In genomic region chrX:47061238-47061919, GRCh38 we compare ENCODE assay signal across 35 cellular contexts. TPM values are rescaled to one million over a fixed set of nuclear protein-coding genes. Genes with fewer than 3 reads are reported as not detected.
"Had no signal": no experiment of that assay in that cellular context is flagged by ENCODE, and none has a peak within 500 bp of the region (broad histone marks: within the 10 kb centered on the region; RNA-seq: fewer than 3 reads in every experiment).

No MANE protein-coding gene starts in this region.

- H3K27ac Mint-ChIP-seq: activated CD4-positive, alpha-beta memory T cell treated with anti-CD3 and anti-CD28 coated beads for 36 hours; activated CD4-positive, alpha-beta T cell treated with anti-CD3 and anti-CD28 coated beads for 36 hours; activated CD4-positive, alpha-beta T cell treated with anti-CD3 and anti-CD28 coated beads, Interleukin-2, amount 10 ng/mL, durations not matched to agents 24 days and 14 days; activated CD8-positive, alpha-beta memory T cell treated with anti-CD3 and anti-CD28 coated beads, Interleukin-2, amount 10 ng/mL, durations not matched to agents 7 days and 5 days; activated CD8-positive, alpha-beta T cell treated with anti-CD3 and anti-CD28 coated beads, Interleukin-2, amount 10 ng/mL, durations not matched to agents 7 days and 5 days; activated naive CD4-positive, alpha-beta T cell treated with anti-CD3 and anti-CD28 coated beads for 36 hours; activated naive CD4-positive, alpha-beta T cell treated with anti-CD3 and anti-CD28 coated beads, Interleukin-2, amount 50 U/mL, for 24 hours; activated naive CD8-positive, alpha-beta T cell treated with anti-CD3 and anti-CD28 coated beads for 36 hours; activated naive CD8-positive, alpha-beta T cell treated with anti-CD3 and anti-CD28 coated beads, Interleukin-2, amount 50 U/mL, for 24 hours; activated T-helper 1 cell treated with anti-CD3 and anti-CD28 coated beads, Interleukin-12 subunit alpha, Interleukin-12 subunit beta, Interleukin-2, Interleukin-4 antibody, amounts not matched to agents 30 ng/mL and 10 ng/mL and 1 ng/mL, durations not matched to agents 14 hours and 24 hours and 36 hours; activated T-helper 2 cell treated with anti-CD3 and anti-CD28 coated beads, Interferon-gamma antibody, Interleukin-2, Interleukin-4, amounts not matched to agents 10 μg/mL and 5 μg/mL and 100 μg/mL, durations not matched to agents 14 hours and 24 hours and 36 hours; brain; endodermal cell had no signal

- H3K9me3 ChIP-seq: adrenal gland, breast epithelium, colonic mucosa had no signal

- ATAC-seq: activated CD4-positive, alpha-beta T cell treated with anti-CD3 and anti-CD28 coated beads for 36 hours; activated CD8-positive, alpha-beta memory T cell treated with anti-CD3 and anti-CD28 coated beads, Interleukin-2, amount 10 ng/mL, durations not matched to agents 7 days and 5 days; activated CD8-positive, alpha-beta T cell treated with anti-CD3 and anti-CD28 coated beads, Interleukin-2, amount 10 ng/mL, durations not matched to agents 7 days and 5 days; activated naive CD8-positive, alpha-beta T cell treated with anti-CD3 and anti-CD28 coated beads, Interleukin-2, amount 50 U/mL, for 24 hours; esophagus mucosa had no signal

- H3K9me3 Mint-ChIP-seq: activated CD4-positive, alpha-beta memory T cell treated with anti-CD3 and anti-CD28 coated beads for 36 hours; activated CD4-positive, alpha-beta T cell treated with anti-CD3 and anti-CD28 coated beads, Interleukin-2, amount 10 ng/mL, durations not matched to agents 24 days and 14 days; activated naive CD4-positive, alpha-beta T cell treated with anti-CD3 and anti-CD28 coated beads for 36 hours; activated naive CD4-positive, alpha-beta T cell treated with anti-CD3 and anti-CD28 coated beads, Interleukin-2, amount 50 U/mL, for 24 hours; activated naive CD8-positive, alpha-beta T cell treated with anti-CD3 and anti-CD28 coated beads for 36 hours; activated naive CD8-positive, alpha-beta T cell treated with anti-CD3 and anti-CD28 coated beads, Interleukin-2, amount 50 U/mL, for 24 hours; activated T-helper 1 cell treated with anti-CD3 and anti-CD28 coated beads, Interleukin-12 subunit alpha, Interleukin-12 subunit beta, Interleukin-2, Interleukin-4 antibody, amounts not matched to agents 30 ng/mL and 10 ng/mL and 1 ng/mL, durations not matched to agents 14 hours and 24 hours and 36 hours; activated T-helper 2 cell treated with anti-CD3 and anti-CD28 coated beads, Interferon-gamma antibody, Interleukin-2, Interleukin-4, amounts not matched to agents 10 μg/mL and 5 μg/mL and 100 μg/mL, durations not matched to agents 14 hours and 24 hours and 36 hours; brain had no signal

- H3K27me3 Mint-ChIP-seq: activated CD4-positive, alpha-beta T cell treated with anti-CD3 and anti-CD28 coated beads for 36 hours; activated CD4-positive, alpha-beta T cell treated with anti-CD3 and anti-CD28 coated beads, Interleukin-2, amount 10 ng/mL, durations not matched to agents 24 days and 14 days; activated naive CD4-positive, alpha-beta T cell treated with anti-CD3 and anti-CD28 coated beads, Interleukin-2, amount 50 U/mL, for 24 hours; activated naive CD8-positive, alpha-beta T cell treated with anti-CD3 and anti-CD28 coated beads for 36 hours; activated naive CD8-positive, alpha-beta T cell treated with anti-CD3 and anti-CD28 coated beads, Interleukin-2, amount 50 U/mL, for 24 hours had no signal

- H3K4me3 Mint-ChIP-seq: activated CD4-positive, alpha-beta memory T cell treated with anti-CD3 and anti-CD28 coated beads for 36 hours; activated CD4-positive, alpha-beta T cell treated with anti-CD3 and anti-CD28 coated beads for 36 hours; activated CD4-positive, alpha-beta T cell treated with anti-CD3 and anti-CD28 coated beads, Interleukin-2, amount 10 ng/mL, durations not matched to agents 24 days and 14 days; activated CD8-positive, alpha-beta memory T cell treated with anti-CD3 and anti-CD28 coated beads, Interleukin-2, amount 10 ng/mL, durations not matched to agents 7 days and 5 days; activated CD8-positive, alpha-beta T cell treated with anti-CD3 and anti-CD28 coated beads, Interleukin-2, amount 10 ng/mL, durations not matched to agents 7 days and 5 days; activated naive CD4-positive, alpha-beta T cell treated with anti-CD3 and anti-CD28 coated beads for 36 hours; activated naive CD4-positive, alpha-beta T cell treated with anti-CD3 and anti-CD28 coated beads, Interleukin-2, amount 50 U/mL, for 24 hours; activated naive CD8-positive, alpha-beta T cell treated with anti-CD3 and anti-CD28 coated beads for 36 hours; activated naive CD8-positive, alpha-beta T cell treated with anti-CD3 and anti-CD28 coated beads, Interleukin-2, amount 50 U/mL, for 24 hours; activated T-helper 1 cell treated with anti-CD3 and anti-CD28 coated beads, Interleukin-12 subunit alpha, Interleukin-12 subunit beta, Interleukin-2, Interleukin-4 antibody, amounts not matched to agents 30 ng/mL and 10 ng/mL and 1 ng/mL, durations not matched to agents 14 hours and 24 hours and 36 hours; brain; endodermal cell had no signal

- H3K27ac ChIP-seq: adrenal gland, breast epithelium, cardiac muscle cell, colonic mucosa had no signal

- H3K4me1 Mint-ChIP-seq: activated CD4-positive, alpha-beta T cell treated with anti-CD3 and anti-CD28 coated beads for 36 hours; activated CD4-positive, alpha-beta T cell treated with anti-CD3 and anti-CD28 coated beads, Interleukin-2, amount 10 ng/mL, durations not matched to agents 24 days and 14 days; activated CD8-positive, alpha-beta memory T cell treated with anti-CD3 and anti-CD28 coated beads, Interleukin-2, amount 10 ng/mL, durations not matched to agents 7 days and 5 days; activated naive CD4-positive, alpha-beta T cell treated with anti-CD3 and anti-CD28 coated beads, Interleukin-2, amount 50 U/mL, for 24 hours; activated naive CD8-positive, alpha-beta T cell treated with anti-CD3 and anti-CD28 coated beads for 36 hours; activated naive CD8-positive, alpha-beta T cell treated with anti-CD3 and anti-CD28 coated beads, Interleukin-2, amount 50 U/mL, for 24 hours; brain had no signal

- H3K36me3 Mint-ChIP-seq: activated CD4-positive, alpha-beta memory T cell treated with anti-CD3 and anti-CD28 coated beads for 36 hours; activated CD8-positive, alpha-beta memory T cell treated with anti-CD3 and anti-CD28 coated beads, Interleukin-2, amount 10 ng/mL, durations not matched to agents 7 days and 5 days; activated naive CD4-positive, alpha-beta T cell treated with anti-CD3 and anti-CD28 coated beads, Interleukin-2, amount 50 U/mL, for 24 hours; activated naive CD8-positive, alpha-beta T cell treated with anti-CD3 and anti-CD28 coated beads for 36 hours; brain had no signal

- DNase-seq: activated CD4-positive, alpha-beta memory T cell treated with anti-CD3 and anti-CD28 coated beads for 36 hours; activated CD4-positive, alpha-beta T cell treated with anti-CD3 and anti-CD28 coated beads for 36 hours; activated CD4-positive, alpha-beta T cell treated with anti-CD3 and anti-CD28 coated beads, Interleukin-2, amount 10 ng/mL, durations not matched to agents 24 days and 14 days; activated CD4-positive, CD25-positive, alpha-beta regulatory T cell; activated CD4-positive, CD25-positive, alpha-beta regulatory T cell treated with anti-CD3 and anti-CD28 coated beads, Interleukin-2, amount 50 U/mL, for 72 hours; activated CD8-positive, alpha-beta memory T cell treated with anti-CD3 and anti-CD28 coated beads, Interleukin-2, amount 10 ng/mL, durations not matched to agents 7 days and 5 days; activated CD8-positive, alpha-beta memory T cell treated with anti-CD3 and anti-CD28 coated beads, Interleukin-2, amount 50 U/mL, for 4 hours; activated CD8-positive, alpha-beta T cell treated with anti-CD3 and anti-CD28 coated beads, Interleukin-2, amount 10 ng/mL, durations not matched to agents 7 days and 5 days; activated effector memory CD4-positive, alpha-beta T cell treated with anti-CD3 and anti-CD28 coated beads, Interleukin-2, amount 50 U/mL, for 16 hours; activated naive CD4-positive, alpha-beta T cell treated with anti-CD3 and anti-CD28 coated beads for 36 hours; activated naive CD8-positive, alpha-beta T cell treated with anti-CD3 and anti-CD28 coated beads for 36 hours; activated naive CD8-positive, alpha-beta T cell treated with anti-CD3 and anti-CD28 coated beads, Interleukin-2, amount 50 U/mL, for 24 hours; activated T-cell treated with anti-CD3 and anti-CD28 coated beads, Interleukin-2, amount 50 U/mL, for 1 hour; activated T-cell treated with anti-CD3 and anti-CD28 coated beads, Interleukin-2, amount 50 U/mL, for 48 hours; adrenal gland; amygdala; aorta; central memory CD4-positive, alpha-beta T cell; cerebellar nuclear complex; colonic mucosa; effector CD8-positive, alpha-beta T cell; endodermal cell; foreskin fibroblast; head of caudate nucleus; T-helper 2 cell had no signal

- H3K4me3 ChIP-seq: adrenal gland, breast epithelium, cardiac muscle cell, colonic mucosa had no signal

- H3K4me1 ChIP-seq: adrenal gland, breast epithelium, colonic mucosa had no signal

- H3K27me3 ChIP-seq: cardiac muscle cell had no signal

- FAIRE-seq: frontal cortex had no signal

- H3K36me3 ChIP-seq: adrenal gland, breast epithelium, cardiac muscle cell, colonic mucosa had no signal

RNA-seq across cellular contexts. Expression of gene RGN, which starts 16.9 kb away (rescaled TPM):
- total RNA-seq: activated CD4-positive, alpha-beta memory T cell treated with anti-CD3 and anti-CD28 coated beads for 36 hours; activated CD4-positive, alpha-beta T cell treated with anti-CD3 and anti-CD28 coated beads for 36 hours; activated CD4-positive, alpha-beta T cell treated with anti-CD3 and anti-CD28 coated beads, Interleukin-2, amount 10 ng/mL, durations not matched to agents 24 days and 14 days; activated CD8-positive, alpha-beta memory T cell treated with anti-CD3 and anti-CD28 coated beads for 36 hours; activated CD8-positive, alpha-beta memory T cell treated with anti-CD3 and anti-CD28 coated beads, Interleukin-2, amount 10 ng/mL, durations not matched to agents 7 days and 5 days; activated CD8-positive, alpha-beta T cell treated with anti-CD3 and anti-CD28 coated beads, Interleukin-2, amount 10 ng/mL, durations not matched to agents 7 days and 5 days; activated naive CD4-positive, alpha-beta T cell treated with anti-CD3 and anti-CD28 coated beads for 36 hours; activated naive CD8-positive, alpha-beta T cell treated with anti-CD3 and anti-CD28 coated beads for 36 hours; activated T-helper 1 cell treated with anti-CD3 and anti-CD28 coated beads, Interleukin-12 subunit alpha, Interleukin-12 subunit beta, Interleukin-2, Interleukin-4 antibody, amounts not matched to agents 30 ng/mL and 10 ng/mL and 1 ng/mL, durations not matched to agents 14 hours and 24 hours and 36 hours; activated T-helper 2 cell treated with anti-CD3 and anti-CD28 coated beads, Interferon-gamma antibody, Interleukin-2, Interleukin-4, amounts not matched to agents 10 μg/mL and 5 μg/mL and 100 μg/mL, durations not matched to agents 14 hours and 24 hours and 36 hours; T-helper 1 cell treated with Interleukin-12 subunit alpha and Interleukin-12 subunit beta and Interleukin-4 antibody, amounts not matched to agents 30 ng/mL and 1 ng/mL, for 36 hours had no signal
